In the genomic region with DNA sequence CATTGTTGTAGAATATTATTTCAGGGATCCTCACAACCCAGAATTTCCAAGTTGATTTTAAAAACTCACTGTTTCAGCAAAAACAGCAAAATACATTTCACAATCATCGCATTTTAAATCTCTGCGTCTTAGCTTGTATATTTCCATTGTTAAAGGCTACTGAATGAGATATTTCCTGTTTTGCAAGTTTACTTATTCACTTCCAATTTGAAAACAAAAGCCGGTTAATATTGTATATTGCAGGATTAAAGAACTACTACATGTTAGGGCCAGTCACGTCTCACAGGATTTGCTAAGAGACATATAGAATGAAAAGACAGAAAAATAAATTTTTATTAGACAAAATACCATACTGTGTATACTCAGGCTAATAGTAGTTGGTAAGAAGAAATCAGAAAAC, we compare ENCODE assay signal across 18 cellular contexts.
"Had no signal": no experiment of that assay in that cellular context is flagged by ENCODE, and none has a peak within 500 bp of the region (broad histone marks: within the 10 kb centered on the region; RNA-seq: fewer than 3 reads in every experiment).

No MANE protein-coding gene starts in this region.

- H3K4me3 ChIP-seq: coronary artery, esophagus muscularis mucosa, heart right ventricle, lower lobe of right lung, testis, transverse colon had no signal

- H3K4me1 ChIP-seq: esophagus muscularis mucosa, heart right ventricle, lower lobe of right lung, testis, transverse colon had no signal

- H3K36me3 ChIP-seq: esophagus muscularis mucosa, heart right ventricle, lower lobe of right lung, transverse colon had no signal

- H3K27me3 ChIP-seq: esophagus muscularis mucosa, heart right ventricle, testis, transverse colon had no signal

- DNase-seq: effector CD4-positive, alpha-beta T cell; endodermal cell; foreskin melanocyte; heart right ventricle; hypothalamus; lower lobe of right lung; natural killer cell; posterior cingulate gyrus; stimulated activated CD4-positive, alpha-beta T cell treated with anti-CD3 and anti-CD28 coated beads, Interleukin-2, amount 100 ng/mL, for 24 hours; stimulated activated CD4-positive, alpha-beta T cell treated with anti-CD3 and anti-CD28 coated beads, Interleukin-4, amount 100 ng/mL, for 4 hours; stimulated activated naive B cell treated with anti-CD40 and anti-IgM and Interleukin-4, amounts not matched to agents 10 μg/mL and 1 μg/mL and 100 μg/mL, for 72 hours; stimulated activated naive CD8-positive, alpha-beta T cell treated with anti-CD3 and anti-CD28 coated beads, Interleukin-15, amount 100 ng/mL, for 72 hours; testis; transverse colon had no signal

- H3K9me3 ChIP-seq: esophagus muscularis mucosa, lower lobe of right lung, testis, transverse colon had no signal

- ATAC-seq: heart right ventricle; left lobe of liver; lower lobe of right lung; natural killer cell; sciatic nerve; stimulated activated naive B cell treated with anti-CD40 and anti-IgM and Interleukin-4, amounts not matched to agents 10 μg/mL and 1 μg/mL and 100 μg/mL, for 72 hours; stimulated activated naive CD8-positive, alpha-beta T cell treated with anti-CD3 and anti-CD28 coated beads, Interleukin-15, amount 100 ng/mL, for 72 hours had no signal

- H3K27ac ChIP-seq: coronary artery, esophagus muscularis mucosa, heart right ventricle, lower lobe of right lung, testis, transverse colon had no signal
